Comparison of ENCODE assay signal across 2 cellular contexts in the genomic region with DNA sequence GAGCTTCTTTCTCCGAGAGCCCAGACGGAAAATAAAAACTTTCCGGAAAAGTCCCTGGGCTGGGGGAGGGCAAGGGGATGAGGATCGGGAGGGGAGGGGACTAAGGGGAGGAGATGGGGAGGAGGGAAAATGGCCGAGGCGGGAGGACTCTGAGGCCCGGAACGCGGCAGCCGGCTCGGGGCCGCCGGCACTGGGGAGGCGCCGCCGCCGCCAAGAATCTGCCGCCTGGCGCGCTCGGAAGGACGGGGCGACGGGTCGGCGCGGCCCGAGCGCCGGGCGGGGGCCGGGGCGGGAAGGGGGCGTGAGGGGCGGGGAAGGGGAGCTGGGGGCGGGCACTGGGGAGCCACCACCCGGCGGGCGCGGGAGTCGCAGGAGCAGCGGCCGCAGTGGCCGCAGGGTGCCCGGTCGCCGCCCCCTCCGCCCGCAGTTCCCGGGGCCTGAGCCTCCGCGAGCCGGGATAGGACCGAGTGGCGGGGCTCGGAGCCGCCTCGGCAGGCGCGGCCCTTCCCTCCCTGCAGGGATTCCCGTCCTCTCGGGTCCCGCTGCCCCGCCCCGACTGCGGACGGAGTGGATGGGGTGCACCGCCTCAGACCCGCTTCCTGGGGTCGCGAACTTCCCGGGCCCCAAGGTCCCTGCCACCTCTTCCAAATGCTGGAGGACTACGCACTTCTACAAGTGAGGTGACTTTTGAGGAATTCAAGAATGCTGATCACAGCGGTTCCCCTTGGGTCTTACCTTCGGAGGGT.
A peak's percentile ranks its signal among the peaks of the same experiment; 100 is the strongest.
TF ChIP-seq lines count a peak whose summit lies in the region.

A gene (minus strand): TSS at position 252 of the 746 bp plus-strand sequence.

TF ChIP-seq in IMR-90, 13 proteins besides CTCF, POLR2A, EP300 and RAD21:
- TF ChIP-seq SMC3 (IDR thresholded peaks at IDR 0.05; ENCODE audit: low read depth, low read length), result no peak
- TF ChIP-seq MAZ (IDR thresholded peaks at IDR 0.05; ENCODE audit: borderline replicate concordance, low read depth, low read length), result peak; percentile 15; the same call in 1 of the 2 replicates

TF ChIP-seq in neural cell, 6 proteins besides CTCF, POLR2A, EP300 and RAD21:
- TF ChIP-seq, protein P1, sequence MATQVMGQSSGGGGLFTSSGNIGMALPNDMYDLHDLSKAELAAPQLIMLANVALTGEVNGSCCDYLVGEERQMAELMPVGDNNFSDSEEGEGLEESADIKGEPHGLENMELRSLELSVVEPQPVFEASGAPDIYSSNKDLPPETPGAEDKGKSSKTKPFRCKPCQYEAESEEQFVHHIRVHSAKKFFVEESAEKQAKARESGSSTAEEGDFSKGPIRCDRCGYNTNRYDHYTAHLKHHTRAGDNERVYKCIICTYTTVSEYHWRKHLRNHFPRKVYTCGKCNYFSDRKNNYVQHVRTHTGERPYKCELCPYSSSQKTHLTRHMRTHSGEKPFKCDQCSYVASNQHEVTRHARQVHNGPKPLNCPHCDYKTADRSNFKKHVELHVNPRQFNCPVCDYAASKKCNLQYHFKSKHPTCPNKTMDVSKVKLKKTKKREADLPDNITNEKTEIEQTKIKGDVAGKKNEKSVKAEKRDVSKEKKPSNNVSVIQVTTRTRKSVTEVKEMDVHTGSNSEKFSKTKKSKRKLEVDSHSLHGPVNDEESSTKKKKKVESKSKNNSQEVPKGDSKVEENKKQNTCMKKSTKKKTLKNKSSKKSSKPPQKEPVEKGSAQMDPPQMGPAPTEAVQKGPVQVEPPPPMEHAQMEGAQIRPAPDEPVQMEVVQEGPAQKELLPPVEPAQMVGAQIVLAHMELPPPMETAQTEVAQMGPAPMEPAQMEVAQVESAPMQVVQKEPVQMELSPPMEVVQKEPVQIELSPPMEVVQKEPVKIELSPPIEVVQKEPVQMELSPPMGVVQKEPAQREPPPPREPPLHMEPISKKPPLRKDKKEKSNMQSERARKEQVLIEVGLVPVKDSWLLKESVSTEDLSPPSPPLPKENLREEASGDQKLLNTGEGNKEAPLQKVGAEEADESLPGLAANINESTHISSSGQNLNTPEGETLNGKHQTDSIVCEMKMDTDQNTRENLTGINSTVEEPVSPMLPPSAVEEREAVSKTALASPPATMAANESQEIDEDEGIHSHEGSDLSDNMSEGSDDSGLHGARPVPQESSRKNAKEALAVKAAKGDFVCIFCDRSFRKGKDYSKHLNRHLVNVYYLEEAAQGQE (IDR thresholded peaks at IDR 0.05; ENCODE audit: borderline replicate concordance), result no peak
- TF ChIP-seq TAF1 (IDR thresholded peaks at IDR 0.05; ENCODE audit: low read depth) (no peak), EZH2 (IDR thresholded peaks at IDR 0.05; ENCODE audit: borderline replicate concordance, insufficient read depth, low read length, poor library complexity, severe bottlenecking) (no peak), POLR2AphosphoS5 (IDR thresholded peaks at IDR 0.05) (no peak), SMC3 (conservative IDR thresholded peaks at IDR 0.05; ENCODE audit: poor library complexity) (no peak), MXI1 (conservative IDR thresholded peaks at IDR 0.05; ENCODE audit: poor library complexity, severe bottlenecking) (no peak)
